In the genomic region with DNA sequence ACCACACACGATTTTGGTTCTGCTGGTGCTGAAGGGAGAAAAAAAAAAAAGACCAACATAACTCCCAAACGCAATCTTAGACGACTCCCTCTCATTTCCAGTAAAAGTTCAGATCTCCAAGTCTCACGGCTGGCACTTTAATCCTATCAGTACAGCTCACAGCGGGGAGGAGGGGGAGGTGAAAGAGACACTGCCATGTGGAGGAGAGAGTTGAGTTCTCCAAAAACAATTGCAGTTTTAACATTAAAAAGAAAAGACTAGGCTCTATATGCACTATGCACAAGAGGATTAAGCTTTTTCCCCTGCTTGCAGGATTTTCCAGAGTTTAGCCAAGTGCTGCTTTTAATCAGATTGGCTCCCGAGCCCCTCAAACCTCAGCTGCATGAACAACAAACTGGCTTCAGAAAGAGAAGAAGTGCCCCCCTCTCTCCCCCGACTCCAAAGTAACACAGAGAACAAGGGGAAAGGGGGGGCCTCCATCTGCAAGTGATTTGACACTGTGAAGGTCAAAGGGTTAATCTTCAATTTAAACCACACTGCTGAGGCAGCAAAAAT, we compare ENCODE assay signal across 11 cellular contexts. TPM values are rescaled to one million over a fixed set of nuclear protein-coding genes. Genes with fewer than 3 reads are reported as not detected.
DNase-seq lines count a peak whose midpoint lies in the region; ATAC-seq and TF ChIP-seq lines count a peak whose summit lies in the region.
"Had no signal": no experiment of that assay in that cellular context is flagged by ENCODE, and none has a peak within 500 bp of the region (broad histone marks: within the 10 kb centered on the region; RNA-seq: fewer than 3 reads in every experiment).

No MANE protein-coding gene starts in this region.

- peaks cover 50% of the 10 kb centered on the region for H3K4me1 ChIP-seq in HEK293 (ENCODE audit: control insufficient read depth, insufficient read depth, low read length)
- peaks cover 19 to 93% (median 63%) of the 10 kb centered on the region in 9 donors for H3K4me1 ChIP-seq in heart right ventricle
- H3K4me1 ChIP-seq in trophoblast cell (ENCODE audit: control insufficient read depth in 1 of 2, insufficient read depth in 2 of 2, low read length in 2 of 2), result peaks cover 66 to 80% of the 10 kb centered on the region in 2 experiments

- H3K23ac ChIP-seq in trophoblast cell (ENCODE audit: low read length), result no peak overlapping the region

- peak overlapping the region; percentile 68 for H2BK12ac ChIP-seq in trophoblast cell (ENCODE audit: low read length)

- H3K27me3 ChIP-seq in heart right ventricle (no peaks in the 10 kb centered on the region), trophoblast cell (ENCODE audit: insufficient read depth, low read length) (no peaks in the 10 kb centered on the region)

- H2AFZ ChIP-seq in trophoblast cell (ENCODE audit: insufficient read depth, low read length, poor library complexity), result no peak overlapping the region

- POLR2A ChIA-PET in HEK293 (lab: Yijun Ruan, JAX), result interaction anchor here (1.0 to 7.6 kb wide), 7 partner anchors 10 to 69 kb away, joined by 3 to 52 read pairs (median 10); partner anchors contain the start of genes BMF, BUB1B and SRP14

- H3K9ac ChIP-seq in trophoblast cell (ENCODE audit: low read length), result no peak overlapping the region

- intact Hi-C loops in heart right ventricle (cut with DNase I), result no loop called here

- no peak overlapping the region for H2BK5ac ChIP-seq in trophoblast cell (ENCODE audit: low read depth, low read length, poor library complexity)

- H3K36me3 ChIP-seq in HEK293 (ENCODE audit: control insufficient read depth in 2 of 2, insufficient read depth in 1 of 2, low read length in 2 of 2) (peaks cover 0 to 19% of the 10 kb centered on the region in 2 experiments; a peak in 1 of 3 replicates), heart right ventricle (peaks cover 0 to 23% (median 0%) of the 10 kb centered on the region in 9 donors), trophoblast cell (ENCODE audit: control insufficient read depth in 1 of 2, insufficient read depth in 2 of 2, low read length in 2 of 2) (peaks cover 22 to 23% of the 10 kb centered on the region in 2 experiments)

- DNase-seq in SK-N-DZ (ENCODE audit: low spot score) (peak; percentile 59), heart right ventricle (no peak), trophoblast cell (no peak), medulla oblongata (ENCODE audit: extremely low spot score) (no peak), GM20000 (ENCODE audit: low spot score) (no peak)
- no peak for DNase-seq in stimulated activated naive CD4-positive, alpha-beta T cell (lab: John Stamatoyannopoulos, UW)
- DNase-seq: foreskin melanocyte; naive thymus-derived CD8-positive, alpha-beta T cell; stimulated activated CD4-positive, alpha-beta T cell treated with anti-CD3 and anti-CD28 coated beads, Interleukin-4, amount 100 ng/mL, for 24 hours had no signal

- H4K8ac ChIP-seq in trophoblast cell (ENCODE audit: low read depth, low read length), result no peak overlapping the region

- H3K9me3 ChIP-seq in HEK293 (ENCODE audit: control insufficient read depth, insufficient read depth, low read depth, low read length) (no peaks in the 10 kb centered on the region), heart right ventricle (no peaks in the 10 kb centered on the region), trophoblast cell (ENCODE audit: insufficient read depth, low read depth, low read length) (peaks cover 3% of the 10 kb centered on the region)

- H4K91ac ChIP-seq in trophoblast cell (ENCODE audit: low read depth, low read length), result no peak overlapping the region

- no peak overlapping the region for H3K4ac ChIP-seq in trophoblast cell (ENCODE audit: low read depth, low read length)

- no peak overlapping the region for H2AK5ac ChIP-seq in trophoblast cell (ENCODE audit: low read length)

- H3K79me1 ChIP-seq in trophoblast cell (ENCODE audit: low read length), result peaks cover 49% of the 10 kb centered on the region

- H3K79me2 ChIP-seq in trophoblast cell (ENCODE audit: control insufficient read depth, insufficient read depth, low read length, poor library complexity), result peaks cover 9% of the 10 kb centered on the region

- ATAC-seq in heart right ventricle, result peak in 2 of 8 donors; percentile 7 to 16
- ATAC-seq in HG03045 (IDR thresholded peaks at IDR 0.05; ENCODE audit: unreplicated experiment), result no peak
- ATAC-seq: naive thymus-derived CD8-positive, alpha-beta T cell had no signal

- H2BK120ac ChIP-seq in trophoblast cell (ENCODE audit: insufficient read depth, low read length, poor library complexity), result no peak overlapping the region

- CTCF ChIA-PET in HEK293 (lab: Yijun Ruan, JAX), result interaction anchor here (1.7 to 8.2 kb wide), 3 partner anchors 12 to 46 kb away, joined by 6 to 44 read pairs (median 7); no protein-coding TSS in a partner anchor

- 24 to 34% methylated on average over 7 of the region's 7 CpGs for WGBS in heart right ventricle, 2 donors
- WGBS in trophoblast cell (ENCODE audit: extremely low coverage, insufficient coverage, insufficient read length), result no CpG with 5 or more reads among the region's 7 CpGs

- H3K4me2 ChIP-seq in trophoblast cell (ENCODE audit: low read length), result no peak overlapping the region

- no peak overlapping the region for H3K4me3 ChIP-seq in HEK293 (ENCODE audit: low read depth, low read length)
- no peak overlapping the region for H3K4me3 ChIP-seq in heart right ventricle
- H3K4me3 ChIP-seq in trophoblast cell (ENCODE audit: low read depth, low read length), result no peak overlapping the region

- peak overlapping the region; percentile 98 for H3K27ac ChIP-seq in HEK293 (ENCODE audit: extremely low read depth, low read depth, low read length)
- peak overlapping the region in 6 of 10 donors; percentile 3 to 87 (median 80) for H3K27ac ChIP-seq in heart right ventricle
- peak overlapping the region; percentile 77 for H3K27ac ChIP-seq in trophoblast cell (ENCODE audit: low read depth, low read length)

- H3K14ac ChIP-seq in trophoblast cell (ENCODE audit: low read length), result peak overlapping the region; percentile 27

- TF ChIP-seq CTCF in HEK293 (tag by site-specific recombination; IDR thresholded peaks at IDR 0.05), result no peak
- TF ChIP-seq CTCF in heart right ventricle (IDR thresholded peaks at IDR 0.05), result no peak
- no peak for TF ChIP-seq CTCF in GM20000 (IDR thresholded peaks at IDR 0.05; ENCODE audit: extremely low read depth, missing control alignments)

- H3K18ac ChIP-seq in trophoblast cell (ENCODE audit: low read length), result no peak overlapping the region

- no peak overlapping the region for H4K12ac ChIP-seq in trophoblast cell (ENCODE audit: low read depth, low read length)

TF ChIP-seq in HEK293, 187 proteins besides CTCF, POLR2A, EP300 and RAD21 (continues in another document):
- TF ChIP-seq ZNF658 (tag by site-specific recombination; IDR thresholded peaks at IDR 0.05) (no peak), YY1 (tag by site-specific recombination; IDR thresholded peaks at IDR 0.05) (0 out of 2 replicates have a peak, but pooled peaks have one; percentile 28), ZNF830 (tag by site-specific recombination; IDR thresholded peaks at IDR 0.05; ENCODE audit: low read depth) (no peak), ZNF776 (tag by site-specific recombination; IDR thresholded peaks at IDR 0.05; ENCODE audit: borderline replicate concordance) (no peak), ZNF501 (tag by site-specific recombination; IDR thresholded peaks at IDR 0.05) (no peak), ZNF23 (tag by site-specific recombination; IDR thresholded peaks at IDR 0.05; ENCODE audit: borderline replicate concordance) (no peak), ZNF394 (tag by site-specific recombination; IDR thresholded peaks at IDR 0.05; ENCODE audit: borderline replicate concordance) (no peak; the same call in 1 of the 2 replicates), AEBP2 (tag by site-specific recombination; IDR thresholded peaks at IDR 0.05; ENCODE audit: borderline replicate concordance) (no peak), ZNF544 (tag by site-specific recombination; IDR thresholded peaks at IDR 0.05) (no peak), PRDM1 (tag by site-specific recombination; IDR thresholded peaks at IDR 0.05) (peak; percentile 28; the same call in 1 of the 2 replicates), ZNF777 (tag by site-specific recombination; IDR thresholded peaks at IDR 0.05; ENCODE audit: borderline replicate concordance) (no peak; the same call in 1 of the 2 replicates), ZNF157 (tag by site-specific recombination; IDR thresholded peaks at IDR 0.05) (no peak), KLF1 (tag by site-specific recombination; IDR thresholded peaks at IDR 0.05) (no peak)
- TF ChIP-seq, protein P1, sequence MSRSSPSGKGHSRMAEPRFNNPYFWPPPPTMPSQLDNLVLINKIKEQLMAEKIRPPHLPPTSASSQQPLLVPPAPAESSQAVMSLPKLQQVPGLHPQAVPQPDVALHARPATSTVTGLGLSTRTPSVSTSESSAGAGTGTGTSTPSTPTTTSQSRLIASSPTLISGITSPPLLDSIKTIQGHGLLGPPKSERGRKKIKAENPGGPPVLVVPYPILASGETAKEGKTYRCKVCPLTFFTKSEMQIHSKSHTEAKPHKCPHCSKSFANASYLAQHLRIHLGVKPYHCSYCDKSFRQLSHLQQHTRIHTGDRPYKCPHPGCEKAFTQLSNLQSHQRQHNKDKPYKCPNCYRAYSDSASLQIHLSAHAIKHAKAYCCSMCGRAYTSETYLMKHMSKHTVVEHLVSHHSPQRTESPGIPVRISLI (tag by site-specific recombination; IDR thresholded peaks at IDR 0.05), result no peak

RNA-seq across cellular contexts. Expression of gene BMF, which starts 16.7 kb away (rescaled TPM):
- polyA plus RNA-seq in SK-N-DZ (2014; cell fraction: cytosol; rRNA removed), result 9.4 and 12.3 TPM in 2 replicates
- 6.8 and 12.3 TPM in 2 replicates for polyA plus RNA-seq in SK-N-DZ (2014; cell fraction: nucleus; rRNA removed)
- 10 to 100 TPM in 1 of 10 donors, 1 to 10 TPM in 8, under 1 TPM in 1; 0.92 to 10.2 (median 3.0) TPM for total RNA-seq in heart right ventricle
- polyA plus RNA-seq in heart right ventricle, result 1 to 10 TPM; 2.1 to 4.6 TPM
- polyA plus RNA-seq in trophoblast cell (2013), result 20.8 and 22.5 TPM in 2 replicates

RNA-seq across cellular contexts. Expression of gene SRP14, which starts 53.0 kb away (rescaled TPM):
- 256 and 265 TPM in 2 replicates for polyA plus RNA-seq in SK-N-DZ (2014; cell fraction: cytosol; rRNA removed)
- 209 and 319 TPM in 2 replicates for polyA plus RNA-seq in SK-N-DZ (2014; cell fraction: nucleus; rRNA removed)
- total RNA-seq in heart right ventricle, result 100 to 1,000 TPM; 189 to 290 (median 210) TPM
- polyA plus RNA-seq in heart right ventricle, result 100 to 1,000 TPM; 395 to 699 TPM
- 497 and 515 TPM in 2 replicates for polyA plus RNA-seq in trophoblast cell (2013)
